ENCODE assay signal across 13 cellular contexts in genomic region chr10:127577376-127577775, GRCh38. TPM values are rescaled to one million over a fixed set of nuclear protein-coding genes. Genes with fewer than 3 reads are reported as not detected.
DNase-seq lines count a peak whose midpoint lies in the region; ATAC-seq, FAIRE-seq and TF ChIP-seq lines count a peak whose summit lies in the region.
"Had no signal": no experiment of that assay in that cellular context is flagged by ENCODE, and none has a peak within 500 bp of the region (broad histone marks: within the 10 kb centered on the region; RNA-seq: fewer than 3 reads in every experiment).

No MANE protein-coding gene starts in this region.

- no peaks in the 10 kb centered on the region for H3K9me1 ChIP-seq in IMR-90 (ENCODE audit: insufficient read depth, low read length)

- CTCF ChIA-PET in IMR-90 (lab: Yijun Ruan, JAX), result interaction anchor here (1.0 kb wide), 1 partner anchor 739 kb away, joined by 3 read pairs; no protein-coding TSS in a partner anchor

- FAIRE-seq in H54 (lab: Jason Lieb, UNC), result no peak
- FAIRE-seq: keratinocyte had no signal

- no peak overlapping the region for H2BK20ac ChIP-seq in IMR-90 (ENCODE audit: low read depth, low read length)

- no peak overlapping the region for H2AK9ac ChIP-seq in IMR-90 (replicated peaks; ENCODE audit: low read depth, low read length, poor library complexity)

- intact Hi-C loops in IMR-90 (cut with micrococcal nuclease), result loop anchor here (1.0 to 10.0 kb wide), 3 partner anchors 334 to 1633 kb away; no protein-coding TSS in a partner anchor

- H2BK5ac ChIP-seq in IMR-90 (ENCODE audit: low read depth, low read length, poor library complexity, severe bottlenecking), result no peak overlapping the region

- no peak overlapping the region for H3K4ac ChIP-seq in IMR-90 (ENCODE audit: low read depth, low read length)

- no peaks in the 10 kb centered on the region for H4K20me1 ChIP-seq in IMR-90 (ENCODE audit: insufficient read depth, low read length)

- H4K5ac ChIP-seq in IMR-90 (ENCODE audit: low read depth, low read length), result no peak overlapping the region

- no peak for TF ChIP-seq RAD21 in IMR-90 (IDR thresholded peaks at IDR 0.05; ENCODE audit: low read length)

- WGBS in IMR-90 (ENCODE audit: extremely low coverage in 2 of 2, insufficient read length in 1 of 2), 2 experiments, result no CpG with 5 or more reads among the region's 2 CpGs

- no peaks in the 10 kb centered on the region for H3K79me1 ChIP-seq in IMR-90 (ENCODE audit: low read depth in 1 of 2, low read length in 2 of 2)

- in situ Hi-C loops in IMR-90 (cut with MboI; ENCODE audit: low sequenced_read_pairs), result no loop called here

- 0 out of 2 replicates have a peak, but pooled peaks have one; percentile 35 for ATAC-seq in IMR-90 (ENCODE audit: low read depth)
- no peak for ATAC-seq in esophagus mucosa
- no peak for ATAC-seq in HG03280 (IDR thresholded peaks at IDR 0.05; ENCODE audit: unreplicated experiment)

- H3K36me3 ChIP-seq in IMR-90 (ENCODE audit: control insufficient read depth, insufficient read depth, low read length), result no peaks in the 10 kb centered on the region
- H3K36me3 ChIP-seq: SJSA1 had no signal

- no peak overlapping the region for H3K23ac ChIP-seq in IMR-90 (ENCODE audit: low read depth, low read length)

- no peak overlapping the region for H2AFZ ChIP-seq in IMR-90 (replicated peaks; ENCODE audit: low read length, poor library complexity)

- dilution Hi-C loops in IMR-90 (cut with HindIII; ENCODE audit: low sequenced_read_pairs, unreplicated experiment), result no loop called here

- H3K9me3 ChIP-seq in IMR-90 (ENCODE audit: control insufficient read depth, insufficient read depth, low read length), result no peaks in the 10 kb centered on the region
- H3K9me3 ChIP-seq: SJSA1 had no signal

- H3K27me3 ChIP-seq in IMR-90 (ENCODE audit: control insufficient read depth, insufficient read depth, low read length), result no peaks in the 10 kb centered on the region

- no peaks in the 10 kb centered on the region for H3K4me1 ChIP-seq in IMR-90 (ENCODE audit: control insufficient read depth, insufficient read depth, low read length)
- H3K4me1 ChIP-seq: SJSA1 had no signal

- peak; percentile 38; the same call in 1 of the 2 replicates for TF ChIP-seq CTCF in IMR-90 (conservative IDR thresholded peaks at IDR 0.05; ENCODE audit: low read depth, low read length)
- peak; percentile 49 for TF ChIP-seq CTCF in VCaP (conservative IDR thresholded peaks at IDR 0.05)

- no peak overlapping the region for H4K91ac ChIP-seq in IMR-90 (ENCODE audit: insufficient read depth, low read depth, low read length)

- no peak overlapping the region for H3K9ac ChIP-seq in IMR-90 (ENCODE audit: low read depth, low read length)

- no peak for TF ChIP-seq POLR2A in IMR-90 (IDR thresholded peaks at IDR 0.05; ENCODE audit: low read depth, low read length)
- TF ChIP-seq POLR2A in H54 (IDR thresholded peaks at IDR 0.05; ENCODE audit: low read depth, low read length), result no peak

- no peak overlapping the region for H2BK120ac ChIP-seq in IMR-90 (ENCODE audit: low read depth, low read length)

- H3K4me3 ChIP-seq in IMR-90 (ENCODE audit: insufficient read depth, low read depth, low read length), result no peak overlapping the region
- H3K4me3 ChIP-seq: SJSA1, skin epidermis had no signal

- H2BK15ac ChIP-seq in IMR-90 (ENCODE audit: low read depth, low read length), result no peak overlapping the region

- DNase-seq in COLO829 (ENCODE audit: low spot score), result peak; percentile 19
- DNase-seq in IMR-90, result peak; percentile 25
- peak; percentile 49 for DNase-seq in kidney tubule cell (ENCODE audit: low spot score)
- no peak for DNase-seq in NAMALWA (ENCODE audit: low spot score)
- no peak for DNase-seq in H54 (ENCODE audit: insufficient read length, low spot score)
- DNase-seq: GF-D8; stimulated activated naive CD4-positive, alpha-beta T cell treated with Interleukin-2 at 50 U/mL for 16 hours had no signal

- no peak overlapping the region for H3K4me2 ChIP-seq in IMR-90 (ENCODE audit: low read depth, low read length)

- no peak overlapping the region for H4K8ac ChIP-seq in IMR-90 (ENCODE audit: low read depth in 2 of 2, low read length in 2 of 2)

- H2AK5ac ChIP-seq in IMR-90 (ENCODE audit: low read depth, low read length), result no peak overlapping the region

- H3K27ac ChIP-seq in IMR-90 (ENCODE audit: insufficient read depth, low read length) (no peak overlapping the region), VCaP (no peak overlapping the region)
- H3K27ac ChIP-seq: SJSA1, skin epidermis had no signal

- no peak overlapping the region for H3K14ac ChIP-seq in IMR-90 (replicated peaks; ENCODE audit: low read depth, low read length)

- POLR2A ChIA-PET in IMR-90 (lab: Charles Lee; ENCODE audit: unreplicated experiment), result no interaction called here

- H3K18ac ChIP-seq in IMR-90 (ENCODE audit: low read depth, low read length), result no peak overlapping the region

- BruUV-seq in IMR-90 (replicated peaks; lab: Mats Ljungman, UMichigan), result no TSS peak

- H3K56ac ChIP-seq in IMR-90 (ENCODE audit: extremely low read depth, insufficient read depth, low read length), result no peak overlapping the region

TF ChIP-seq in IMR-90, 13 proteins besides CTCF, POLR2A, EP300 and RAD21:
- TF ChIP-seq SMC3 (IDR thresholded peaks at IDR 0.05; ENCODE audit: low read depth, low read length) (peak; percentile 18; the same call in 1 of the 2 replicates), CHD1 (IDR thresholded peaks at IDR 0.05; ENCODE audit: low read depth, low read length) (no peak)
TF ChIP-seq in IMR-90: peak in this region for 1.

RNA-seq across cellular contexts. Expression of gene NPS, which starts 28.3 kb away (rescaled TPM):
- total RNA-seq in IMR-90 (2012; rRNA removed) (not detected in 2 replicates), esophagus mucosa (not detected)
- polyA plus RNA-seq in IMR-90 (2012; rRNA removed), result not detected in 2 replicates
- polyA plus RNA-seq in IMR-90 (2012; cell fraction: cytosol; rRNA removed), result not detected in 2 replicates
- polyA plus RNA-seq in IMR-90 (2012; cell fraction: nucleus; rRNA removed; ENCODE audit: low replicate concordance), result not detected in 2 replicates
- total RNA-seq: SJSA1 had no signal
- polyA plus RNA-seq: keratinocyte had no signal

Comparison
In these comparisons a context has a peak if more than half of its experiments do, and no peak if none do; other contexts are left out.
1. DNase-seq: peak in COLO829 (single experiment), IMR-90 (single experiment) and kidney tubule cell (single experiment); none in NAMALWA (single experiment) and H54 (single experiment).